ENCODE assay signal across 17 cellular contexts in the genomic region with DNA sequence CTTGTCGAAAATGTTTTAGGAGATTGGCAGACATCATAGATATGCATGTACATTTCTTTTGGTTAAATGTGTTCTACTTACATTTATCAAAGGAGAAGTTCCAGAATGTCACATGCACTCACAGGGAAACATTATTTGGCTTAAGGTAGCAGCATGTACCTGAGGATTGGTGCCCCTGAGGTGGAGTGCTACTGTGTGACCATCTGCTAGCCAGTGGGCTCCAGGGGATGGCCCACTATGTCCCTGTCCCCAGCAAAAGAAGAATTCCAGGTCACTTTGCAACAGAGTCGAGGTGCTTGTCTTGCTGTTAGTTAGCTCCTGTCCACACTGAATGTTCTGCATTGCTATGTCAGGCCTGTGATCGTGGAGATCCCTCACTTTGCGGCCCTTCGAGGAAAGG.
DNase-seq lines count a peak whose midpoint lies in the region; ATAC-seq and TF ChIP-seq lines count a peak whose summit lies in the region.
"Had no signal": no experiment of that assay in that cellular context is flagged by ENCODE, and none has a peak within 500 bp of the region (broad histone marks: within the 10 kb centered on the region; RNA-seq: fewer than 3 reads in every experiment).

No MANE protein-coding gene starts in this region.

- H3K23ac ChIP-seq in IMR-90 (ENCODE audit: low read depth, low read length), result no peak overlapping the region; the same call in 1 of the 2 replicates
- no peak overlapping the region for H3K23ac ChIP-seq in mesenchymal stem cell (ENCODE audit: low read length in 2 of 2)

- CTCF ChIA-PET in IMR-90 (lab: Yijun Ruan, JAX), result no interaction called here

- H3K14ac ChIP-seq in IMR-90 (replicated peaks; ENCODE audit: low read depth, low read length) (no peak overlapping the region), mesenchymal stem cell (ENCODE audit: low read length in 2 of 2) (no peak overlapping the region)

- H2BK120ac ChIP-seq in IMR-90 (ENCODE audit: low read depth, low read length), result no peak overlapping the region
- H2BK120ac ChIP-seq in mesenchymal stem cell (ENCODE audit: low read depth, low read length), result no peak overlapping the region

- H3K4me2 ChIP-seq in IMR-90 (ENCODE audit: low read depth, low read length) (no peak overlapping the region), mesenchymal stem cell (ENCODE audit: low read length, poor library complexity, severe bottlenecking) (no peak overlapping the region)
- H3K4me2 ChIP-seq: BLaER1, GM23338 had no signal

- TF ChIP-seq POLR2A in IMR-90 (IDR thresholded peaks at IDR 0.05; ENCODE audit: low read depth, low read length) (no peak), stomach (IDR thresholded peaks at IDR 0.05) (no peak)

- BruUV-seq in IMR-90 (replicated peaks; lab: Mats Ljungman, UMichigan), result no TSS peak

- peak overlapping the region in 1 of 2 experiments; percentile 63 for H2BK12ac ChIP-seq in mesenchymal stem cell (ENCODE audit: low read length in 2 of 2)

- H3K9me3 ChIP-seq in IMR-90 (ENCODE audit: control insufficient read depth, insufficient read depth, low read length) (no peaks in the 10 kb centered on the region), mesenchymal stem cell (ENCODE audit: control insufficient read depth, low read length) (no peaks in the 10 kb centered on the region), stomach (no peaks in the 10 kb centered on the region)
- H3K9me3 ChIP-seq: BLaER1, Caco-2, HAP-1 had no signal

- H3K4me3 ChIP-seq in IMR-90 (ENCODE audit: insufficient read depth, low read depth, low read length) (no peak overlapping the region), mesenchymal stem cell (ENCODE audit: insufficient read depth in 1 of 2, low read depth in 1 of 2, low read length in 2 of 2) (no peak overlapping the region), stomach (no peak overlapping the region)
- H3K4me3 ChIP-seq: BLaER1, GM23338, HAP-1 had no signal

- H3K27ac ChIP-seq in IMR-90 (ENCODE audit: insufficient read depth, low read length) (no peak overlapping the region), mesenchymal stem cell (ENCODE audit: low read length, poor library complexity, severe bottlenecking) (no peak overlapping the region), stomach (no peak overlapping the region)
- H3K27ac ChIP-seq: BLaER1, C4-2B had no signal

- POLR2A ChIA-PET in IMR-90 (lab: Charles Lee; ENCODE audit: unreplicated experiment), result no interaction called here

- H4K91ac ChIP-seq in IMR-90 (ENCODE audit: insufficient read depth, low read depth, low read length) (no peak overlapping the region), mesenchymal stem cell (ENCODE audit: low read length) (peak overlapping the region; percentile 73)

- H3K4me1 ChIP-seq in IMR-90 (ENCODE audit: control insufficient read depth, insufficient read depth, low read length) (no peaks in the 10 kb centered on the region), mesenchymal stem cell (ENCODE audit: control insufficient read depth, insufficient read depth, low read depth, low read length) (peaks cover 4% of the 10 kb centered on the region), stomach (peaks cover 0 to 5% (median 0%) of the 10 kb centered on the region in 4 donors)
- H3K4me1 ChIP-seq: BLaER1, HAP-1 had no signal

- H3K79me1 ChIP-seq in IMR-90 (ENCODE audit: low read depth in 1 of 2, low read length in 2 of 2) (no peaks in the 10 kb centered on the region), mesenchymal stem cell (replicated peaks; ENCODE audit: low read length, poor library complexity, severe bottlenecking) (no peaks in the 10 kb centered on the region)

- no peak overlapping the region for H2BK5ac ChIP-seq in IMR-90 (ENCODE audit: low read depth, low read length, poor library complexity, severe bottlenecking)
- H2BK5ac ChIP-seq in mesenchymal stem cell (ENCODE audit: low read depth, low read length, poor library complexity, severe bottlenecking), result no peak overlapping the region

- H2AFZ ChIP-seq in IMR-90 (replicated peaks; ENCODE audit: low read length, poor library complexity) (no peak overlapping the region), mesenchymal stem cell (ENCODE audit: low read depth, low read length) (no peak overlapping the region)
- H2AFZ ChIP-seq: GM23338 had no signal

- intact Hi-C loops in IMR-90 (cut with micrococcal nuclease) (no loop called here), stomach (cut with DNase I; ENCODE audit: low total_unique reads) (no loop called here)

- whole genome bisulfite sequencing in IMR-90 (ENCODE audit: extremely low coverage in 2 of 2, insufficient read length in 1 of 2), 2 experiments, result 87% methylated on average over 4 of the region's 5 CpGs; no CpG with 5 or more reads in 1 of the 2 experiments
- 95% methylated on average over 4 of the region's 5 CpGs for WGBS in mesenchymal stem cell
- WGBS in stomach, 5 donors, result 88 to 92% (median 90%) methylated on average over 5 of the region's 5 CpGs

- DNase-seq in IMR-90 (no peak), cerebellar nuclear complex (lab: John Stamatoyannopoulos, UW) (peak; percentile 35 to 42), mesenchymal stem cell (no peak), stomach (no peak), NCI-H2029 (lab: John Stamatoyannopoulos, UW) (no peak), HuH-7.5 (ENCODE audit: low spot score) (no peak)
- DNase-seq: Caco-2; CD4-positive, CD25-positive, alpha-beta regulatory T cell; CD8-positive, alpha-beta T cell; DMS 273 treated with DMSO at 0.1 percent for 48 hours; DMS53; DMS79 treated with DMSO at 0.1 percent for 48 hours; HFFc6 had no signal

- no peaks in the 10 kb centered on the region for H4K20me1 ChIP-seq in IMR-90 (ENCODE audit: insufficient read depth, low read length)
- H4K20me1 ChIP-seq: BLaER1 had no signal

- H3K18ac ChIP-seq in IMR-90 (ENCODE audit: low read depth, low read length), result no peak overlapping the region
- H3K18ac ChIP-seq in mesenchymal stem cell (ENCODE audit: low read depth in 1 of 2, low read length in 2 of 2), result no peak overlapping the region

- H3K9ac ChIP-seq in IMR-90 (ENCODE audit: low read depth, low read length), result no peak overlapping the region
- H3K9ac ChIP-seq in mesenchymal stem cell (ENCODE audit: low read length), result no peak overlapping the region
- H3K9ac ChIP-seq: BLaER1 had no signal

- H3K27me3 ChIP-seq in IMR-90 (ENCODE audit: control insufficient read depth, insufficient read depth, low read length) (no peaks in the 10 kb centered on the region; the same call in 1 of the 2 replicates), mesenchymal stem cell (ENCODE audit: control insufficient read depth in 1 of 2, insufficient read depth in 1 of 2, low read length in 2 of 2) (no peaks in the 10 kb centered on the region), stomach (no peaks in the 10 kb centered on the region)
- H3K27me3 ChIP-seq: BLaER1 had no signal

- H2AK5ac ChIP-seq in IMR-90 (ENCODE audit: low read depth, low read length) (no peak overlapping the region), mesenchymal stem cell (ENCODE audit: low read length, severe bottlenecking) (no peak overlapping the region)

- in situ Hi-C loops in IMR-90 (cut with MboI; ENCODE audit: low sequenced_read_pairs), result no loop called here

- ATAC-seq in IMR-90 (ENCODE audit: low read depth), result no peak
- ATAC-seq: CD8-positive, alpha-beta T cell; GM23338 had no signal

- H2BK15ac ChIP-seq in IMR-90 (ENCODE audit: low read depth, low read length), result no peak overlapping the region
- H2BK15ac ChIP-seq in mesenchymal stem cell (ENCODE audit: low read depth, poor library complexity, severe bottlenecking), result no peak overlapping the region

- no peak overlapping the region for H4K5ac ChIP-seq in IMR-90 (ENCODE audit: low read depth, low read length)

- H3K9me1 ChIP-seq in IMR-90 (ENCODE audit: insufficient read depth, low read length), result no peaks in the 10 kb centered on the region

- H2AK9ac ChIP-seq in IMR-90 (replicated peaks; ENCODE audit: low read depth, low read length, poor library complexity), result peak overlapping the region; percentile 18

- no peak overlapping the region for H3K4ac ChIP-seq in IMR-90 (ENCODE audit: low read depth, low read length)
- H3K4ac ChIP-seq in mesenchymal stem cell (ENCODE audit: low read depth in 1 of 2, low read length in 2 of 2), result no peak overlapping the region

- H4K8ac ChIP-seq in IMR-90 (ENCODE audit: low read depth in 2 of 2, low read length in 2 of 2) (no peak overlapping the region), mesenchymal stem cell (ENCODE audit: low read length) (no peak overlapping the region)

- dilution Hi-C loops in IMR-90 (cut with HindIII; ENCODE audit: low sequenced_read_pairs, unreplicated experiment), result no loop called here

- no peak for TF ChIP-seq RAD21 in IMR-90 (IDR thresholded peaks at IDR 0.05; ENCODE audit: low read length)

- no peaks in the 10 kb centered on the region for H3K36me3 ChIP-seq in IMR-90 (ENCODE audit: control insufficient read depth, insufficient read depth, low read length)
- peaks cover 0 to 90% of the 10 kb centered on the region in 2 experiments for H3K36me3 ChIP-seq in mesenchymal stem cell (ENCODE audit: control insufficient read depth in 1 of 2, insufficient read depth in 2 of 2, low read depth in 1 of 2, low read length in 2 of 2)
- H3K36me3 ChIP-seq in stomach, result peaks cover 3 to 12% (median 5%) of the 10 kb centered on the region in 4 donors
- H3K36me3 ChIP-seq: BLaER1, HAP-1 had no signal

- H3K56ac ChIP-seq in IMR-90 (ENCODE audit: extremely low read depth, insufficient read depth, low read length), result no peak overlapping the region

- no peak overlapping the region for H2BK20ac ChIP-seq in IMR-90 (ENCODE audit: low read depth, low read length)

- no peak for TF ChIP-seq EP300 in stomach (IDR thresholded peaks at IDR 0.05)

- no peak for TF ChIP-seq CTCF in IMR-90 (conservative IDR thresholded peaks at IDR 0.05; ENCODE audit: low read depth, low read length)
- no peak for TF ChIP-seq CTCF in stomach (IDR thresholded peaks at IDR 0.05)

TF ChIP-seq in IMR-90, 13 proteins besides CTCF, POLR2A, EP300 and RAD21:
- no peak for TF ChIP-seq MAZ (IDR thresholded peaks at IDR 0.05; ENCODE audit: borderline replicate concordance, low read depth, low read length)
- no peak for TF ChIP-seq NFE2L2 (IDR thresholded peaks at IDR 0.05; ENCODE audit: low read depth, low read length)
- TF ChIP-seq RCOR1 (IDR thresholded peaks at IDR 0.05; ENCODE audit: insufficient replicate concordance, low read length), result no peak
- TF ChIP-seq BHLHE40 (IDR thresholded peaks at IDR 0.05; ENCODE audit: low read depth, low read length), result no peak

Comparison
In these comparisons a context has a peak if more than half of its experiments do, and no peak if none do; other contexts are left out.
1. DNase-seq: peak in cerebellar nuclear complex (2 of 2); none in IMR-90 (single experiment), mesenchymal stem cell (single experiment), stomach (single experiment), NCI-H2029 (single experiment) and HuH-7.5 (single experiment).